ENCODE assay signal across 19 cellular contexts in the genomic region with DNA sequence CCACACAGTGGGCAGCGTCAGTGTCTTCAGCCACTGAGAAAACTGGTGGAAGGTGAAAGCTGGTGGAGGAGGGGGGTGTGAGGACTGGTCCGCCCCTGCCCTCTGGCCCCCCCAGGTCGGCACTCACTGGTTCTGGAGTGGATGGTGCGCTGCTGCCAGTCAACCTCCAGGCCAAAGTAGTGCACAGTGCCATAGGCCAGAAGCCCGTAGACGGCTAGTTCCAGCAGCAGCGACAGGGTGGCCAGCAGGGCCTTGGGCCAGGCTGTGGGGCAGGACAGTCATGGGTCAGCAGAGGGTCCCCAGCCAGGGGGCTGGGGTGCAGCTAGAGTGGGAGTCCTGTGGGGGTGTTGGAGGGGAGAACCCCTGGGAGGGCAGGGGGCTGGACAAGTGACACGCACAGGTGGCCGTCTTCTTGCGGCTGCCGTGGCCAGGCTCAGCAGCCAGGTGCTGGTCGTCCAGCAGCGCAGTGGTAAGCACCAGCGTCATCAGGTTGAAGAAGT. TPM values are rescaled to one million over a fixed set of nuclear protein-coding genes. Genes with fewer than 3 reads are reported as not detected.
A peak's percentile ranks its signal among the peaks of the same experiment; 100 is the strongest.
DNase-seq lines count a peak whose midpoint lies in the region; ATAC-seq and TF ChIP-seq lines count a peak whose summit lies in the region.
"Had no signal": no experiment of that assay in that cellular context is flagged by ENCODE, and none has a peak within 500 bp of the region (broad histone marks: within the 10 kb centered on the region; RNA-seq: fewer than 3 reads in every experiment).

No MANE protein-coding gene starts in this region.

- no peak overlapping the region for H3K27ac Mint-ChIP-seq in activated T-cell treated with anti-CD3 and anti-CD28 coated beads, Interleukin-2, amount 50 U/mL, for 24 hours
- H3K27ac Mint-ChIP-seq in activated B cell treated with CpG ODN at 0.5 μM for 24 hours (no peak overlapping the region), neural crest cell (ENCODE audit: unreplicated experiment) (no peak overlapping the region)
- H3K27ac Mint-ChIP-seq: activated naive CD8-positive, alpha-beta T cell; dendritic cell treated with granulocyte-macrophage colony-stimulating factor and Interleukin-4, amounts not matched to agents 40 ng/mL and 50 ng/mL, for 4 days had no signal

- peaks cover 14% of the 10 kb centered on the region for H3K4me1 Mint-ChIP-seq in activated T-cell treated with anti-CD3 and anti-CD28 coated beads, Interleukin-2, amount 50 U/mL, for 24 hours (ENCODE audit: low read depth)
- H3K4me1 Mint-ChIP-seq in activated B cell treated with CpG ODN at 0.5 μM for 24 hours (peaks cover 20% of the 10 kb centered on the region), neural crest cell (peaks cover 16% of the 10 kb centered on the region)

- no peaks in the 10 kb centered on the region for H3K27me3 Mint-ChIP-seq in activated T-cell treated with anti-CD3 and anti-CD28 coated beads, Interleukin-2, amount 50 U/mL, for 24 hours
- H3K27me3 Mint-ChIP-seq in activated B cell treated with CpG ODN at 0.5 μM for 24 hours (no peaks in the 10 kb centered on the region), neural crest cell (ENCODE audit: low read depth) (no peaks in the 10 kb centered on the region)
- H3K27me3 Mint-ChIP-seq: activated naive CD8-positive, alpha-beta T cell; dendritic cell treated with granulocyte-macrophage colony-stimulating factor and Interleukin-4, amounts not matched to agents 40 ng/mL and 50 ng/mL, for 4 days had no signal

- H3K4me3 Mint-ChIP-seq in activated T-cell treated with anti-CD3 and anti-CD28 coated beads, Interleukin-2, amount 50 U/mL, for 24 hours, result peak overlapping the region; percentile 98
- peak overlapping the region; percentile 38 for H3K4me3 Mint-ChIP-seq in activated B cell treated with CpG ODN at 0.5 μM for 24 hours
- H3K4me3 Mint-ChIP-seq in neural crest cell, result peak overlapping the region; percentile 59
- H3K4me3 Mint-ChIP-seq: activated naive CD8-positive, alpha-beta T cell had no signal

- no peak for TF ChIP-seq POLR2A in erythroblast (IDR thresholded peaks at IDR 0.05; ENCODE audit: low read length)

- POLR2A ChIA-PET in activated B cell treated with CpG ODN at 0.5 μM for 24 hours (lab: Charles Lee), result interaction anchor here (0.5 to 0.7 kb wide), 2 partner anchors 8 to 102 kb away, joined by 3 to 4 read pairs; no protein-coding TSS in a partner anchor

- ATAC-seq in activated B cell treated with CpG ODN at 0.5 μM for 24 hours (ENCODE audit: low read depth), result no peak
- ATAC-seq: A549, right lobe of liver had no signal

- no peak for DNase-seq in activated T-cell treated with anti-CD3 and anti-CD28 coated beads, Interleukin-2, amount 50 U/mL, for 24 hours
- DNase-seq in activated T-cell treated with anti-CD3 and anti-CD28 coated beads, Interleukin-2, amount 50 U/mL, for 48 hours, result no peak
- no peak for DNase-seq in activated B cell treated with CpG ODN at 0.5 μM for 24 hours
- no peak for DNase-seq in neural crest cell (ENCODE audit: low read depth, low spot score)
- DNase-seq in erythroblast (lab: John Stamatoyannopoulos, UW), result no peak
- no peak for DNase-seq in NOMO-1 treated with dmso at 0.1 percent for 144 hours (lab: John Stamatoyannopoulos, UW; ENCODE audit: unreplicated experiment)
- DNase-seq: brain microvascular endothelial cell; NCI-H1694; NCI-H226; Peyer's patch; stimulated activated naive CD4-positive, alpha-beta T cell; transverse colon had no signal

- TF ChIP-seq CTCF in activated B cell treated with CpG ODN at 0.5 μM for 24 hours (IDR thresholded peaks at IDR 0.05) (no peak), neural crest cell (conservative IDR thresholded peaks at IDR 0.05) (no peak)

- intact Hi-C loops in activated B cell treated with CpG ODN at 0.5 μM for 24 hours (cut with micrococcal nuclease), result no loop called here

- H3K36me3 Mint-ChIP-seq in activated T-cell treated with anti-CD3 and anti-CD28 coated beads, Interleukin-2, amount 50 U/mL, for 24 hours (ENCODE audit: low read depth), result peaks cover 52% of the 10 kb centered on the region
- H3K36me3 Mint-ChIP-seq in activated B cell treated with CpG ODN at 0.5 μM for 24 hours (ENCODE audit: low read depth) (peaks cover 19% of the 10 kb centered on the region), neural crest cell (ENCODE audit: low read depth) (no peaks in the 10 kb centered on the region)
- H3K36me3 Mint-ChIP-seq: activated naive CD8-positive, alpha-beta T cell had no signal

- CTCF ChIA-PET in activated B cell treated with CpG ODN at 0.5 μM for 24 hours (lab: Charles Lee), result no interaction called here

- no peaks in the 10 kb centered on the region for H3K9me3 Mint-ChIP-seq in activated T-cell treated with anti-CD3 and anti-CD28 coated beads, Interleukin-2, amount 50 U/mL, for 24 hours
- H3K9me3 Mint-ChIP-seq in activated B cell treated with CpG ODN at 0.5 μM for 24 hours, result no peaks in the 10 kb centered on the region
- no peaks in the 10 kb centered on the region for H3K9me3 Mint-ChIP-seq in neural crest cell
- H3K9me3 Mint-ChIP-seq: dendritic cell treated with granulocyte-macrophage colony-stimulating factor and Interleukin-4, amounts not matched to agents 40 ng/mL and 50 ng/mL, for 4 days had no signal

RNA-seq across cellular contexts. Expression of a gene that starts 2.2 kb away (rescaled TPM):
- total RNA-seq in activated B cell treated with CpG ODN at 0.5 μM for 24 hours, result 76.6 and 81.0 TPM in 2 replicates
- 76.6 and 82.9 TPM in 2 replicates for total RNA-seq in neural crest cell

RNA-seq across cellular contexts. Expression of a gene that starts 2.7 kb away (rescaled TPM):
- total RNA-seq in activated B cell treated with CpG ODN at 0.5 μM for 24 hours (63.9 and 68.2 TPM in 2 replicates), neural crest cell (114 and 116 TPM in 2 replicates)

RNA-seq across cellular contexts. Expression of a gene that starts 18.7 kb away (rescaled TPM):
- total RNA-seq in activated B cell treated with CpG ODN at 0.5 μM for 24 hours, result 0.15 and 0.22 TPM in 2 replicates
- total RNA-seq in neural crest cell, result 0.30 and 0.35 TPM in 2 replicates
- total RNA-seq: epithelial cell of proximal tubule, frontal cortex, mononuclear cell, Peyer's patch, right lobe of liver, transverse colon had no signal

RNA-seq across cellular contexts. Expression of a gene that starts 20.1 kb away (rescaled TPM):
- total RNA-seq in activated B cell treated with CpG ODN at 0.5 μM for 24 hours (7.1 and 11.6 TPM in 2 replicates), neural crest cell (2.3 and 4.2 TPM in 2 replicates)
- total RNA-seq: epithelial cell of proximal tubule had no signal

RNA-seq across cellular contexts. Expression of a gene that starts 24.0 kb away (rescaled TPM):
- total RNA-seq in activated B cell treated with CpG ODN at 0.5 μM for 24 hours (5.1 and 5.2 TPM in 2 replicates), neural crest cell (1.7 TPM in 2 replicates)
- total RNA-seq: frontal cortex had no signal

Comparison
In these comparisons a context has a peak if more than half of its experiments do, and no peak if none do; other contexts are left out.
1. H3K4me3 Mint-ChIP-seq: peak in every context shown above with its lines; median percentile 98 in activated T-cell treated with anti-CD3 and anti-CD28 coated beads, Interleukin-2, amount 50 U/mL, for 24 hours; 59 in neural crest cell; 38 in activated B cell treated with CpG ODN at 0.5 μM for 24 hours.